In genomic region chr10:18421726-18422293, GRCh38 we compare ENCODE assay signal across 28 cellular contexts.
"Had no signal": no experiment of that assay in that cellular context is flagged by ENCODE, and none has a peak within 500 bp of the region (broad histone marks: within the 10 kb centered on the region; RNA-seq: fewer than 3 reads in every experiment).

No MANE protein-coding gene starts in this region.

- DNase-seq: activated CD4-positive, alpha-beta memory T cell treated with anti-CD3 and anti-CD28 coated beads for 36 hours; activated CD4-positive, alpha-beta T cell treated with anti-CD3 and anti-CD28 coated beads for 36 hours; activated CD4-positive, alpha-beta T cell treated with anti-CD3 and anti-CD28 coated beads, Interleukin-2, amount 10 ng/mL, durations not matched to agents 24 days and 14 days; activated CD4-positive, CD25-positive, alpha-beta regulatory T cell; activated CD4-positive, CD25-positive, alpha-beta regulatory T cell treated with anti-CD3 and anti-CD28 coated beads, Interleukin-2, amount 50 U/mL, for 72 hours; activated CD8-positive, alpha-beta memory T cell treated with anti-CD3 and anti-CD28 coated beads, Interleukin-2, amount 10 ng/mL, durations not matched to agents 7 days and 5 days; activated CD8-positive, alpha-beta memory T cell treated with anti-CD3 and anti-CD28 coated beads, Interleukin-2, amount 50 U/mL, for 4 hours; activated CD8-positive, alpha-beta T cell treated with anti-CD3 and anti-CD28 coated beads, Interleukin-2, amount 10 ng/mL, durations not matched to agents 7 days and 5 days; activated effector memory CD4-positive, alpha-beta T cell treated with anti-CD3 and anti-CD28 coated beads, Interleukin-2, amount 50 U/mL, for 16 hours; activated naive CD4-positive, alpha-beta T cell treated with anti-CD3 and anti-CD28 coated beads for 36 hours; activated naive CD8-positive, alpha-beta T cell treated with anti-CD3 and anti-CD28 coated beads for 36 hours; activated naive CD8-positive, alpha-beta T cell treated with anti-CD3 and anti-CD28 coated beads, Interleukin-2, amount 50 U/mL, for 24 hours; activated T-cell treated with anti-CD3 and anti-CD28 coated beads, Interleukin-2, amount 50 U/mL, for 1 hour; activated T-cell treated with anti-CD3 and anti-CD28 coated beads, Interleukin-2, amount 50 U/mL, for 48 hours; adrenal gland; amygdala; aorta; body of pancreas; caudate nucleus; cortex of kidney; dermis blood vessel endothelial cell; effector CD4-positive, alpha-beta T cell; effector memory CD8-positive, alpha-beta T cell; erythroblast; foreskin keratinocyte; gastrocnemius medialis; heart right ventricle had no signal

- H3K27me3 ChIP-seq: adrenal gland, body of pancreas, esophagus muscularis mucosa, foreskin keratinocyte, gastrocnemius medialis, heart right ventricle had no signal

- H3K9me3 ChIP-seq: adrenal gland, body of pancreas, esophagus muscularis mucosa, gastrocnemius medialis, heart right ventricle had no signal

- H3K4me3 ChIP-seq: adrenal gland, body of pancreas, esophagus muscularis mucosa, gastrocnemius medialis, heart right ventricle had no signal

- H3K4me1 ChIP-seq: body of pancreas, foreskin keratinocyte, gastrocnemius medialis had no signal

- H3K27ac ChIP-seq: adrenal gland, body of pancreas, esophagus muscularis mucosa, foreskin keratinocyte, gastrocnemius medialis, heart right ventricle had no signal

- ATAC-seq: activated CD4-positive, alpha-beta T cell treated with anti-CD3 and anti-CD28 coated beads for 36 hours; activated CD8-positive, alpha-beta memory T cell treated with anti-CD3 and anti-CD28 coated beads, Interleukin-2, amount 10 ng/mL, durations not matched to agents 7 days and 5 days; activated CD8-positive, alpha-beta T cell treated with anti-CD3 and anti-CD28 coated beads, Interleukin-2, amount 10 ng/mL, durations not matched to agents 7 days and 5 days; activated naive CD8-positive, alpha-beta T cell treated with anti-CD3 and anti-CD28 coated beads, Interleukin-2, amount 50 U/mL, for 24 hours; body of pancreas; effector memory CD8-positive, alpha-beta T cell; foreskin keratinocyte; gastrocnemius medialis; heart right ventricle had no signal

- H3K36me3 ChIP-seq: adrenal gland, esophagus muscularis mucosa, gastrocnemius medialis, heart right ventricle had no signal
